19 cellular contexts compared by ENCODE assay signal in the genomic region with DNA sequence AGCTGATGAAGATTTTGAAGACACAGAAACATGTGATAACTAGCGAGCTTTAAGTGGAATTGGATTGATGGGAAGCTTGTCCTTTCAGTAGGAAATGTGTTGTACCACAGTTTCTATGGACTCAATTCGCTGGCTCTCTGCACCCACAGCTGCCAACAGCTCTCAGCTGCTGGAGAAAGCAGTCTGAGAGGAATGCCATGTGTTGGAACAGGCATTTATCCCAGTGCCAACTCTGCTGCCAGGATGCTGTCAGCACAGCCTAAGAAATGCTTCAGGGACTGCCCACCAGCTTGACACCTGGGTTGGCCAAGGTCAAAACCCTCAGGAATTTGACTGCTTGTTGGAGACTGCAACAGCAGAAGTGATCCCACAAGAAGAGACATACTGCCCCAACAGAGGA.
DNase-seq lines count a peak whose midpoint lies in the region; ATAC-seq, FAIRE-seq and TF ChIP-seq lines count a peak whose summit lies in the region.
"Had no signal": no experiment of that assay in that cellular context is flagged by ENCODE, and none has a peak within 500 bp of the region (broad histone marks: within the 10 kb centered on the region; RNA-seq: fewer than 3 reads in every experiment).

No MANE protein-coding gene starts in this region.

- no peak overlapping the region for H2AFZ ChIP-seq in mesenchymal stem cell (ENCODE audit: low read depth, low read length)

- H3K4ac ChIP-seq in mesenchymal stem cell (ENCODE audit: low read depth in 1 of 2, low read length in 2 of 2): no peak overlapping the region

- H3K23ac ChIP-seq in mesenchymal stem cell (ENCODE audit: low read length in 2 of 2): no peak overlapping the region

- H2BK15ac ChIP-seq in mesenchymal stem cell (ENCODE audit: low read depth, poor library complexity, severe bottlenecking): no peak overlapping the region

- no peak for TF ChIP-seq CTCF in body of pancreas (IDR thresholded peaks at IDR 0.05)
- TF ChIP-seq CTCF in left ventricle myocardium inferior (IDR thresholded peaks at IDR 0.05; ENCODE audit: borderline replicate concordance): no peak
- no peak for TF ChIP-seq CTCF in pancreas (IDR thresholded peaks at IDR 0.05)
- TF ChIP-seq CTCF in kidney (IDR thresholded peaks at IDR 0.05; ENCODE audit: borderline replicate concordance, extremely low read depth, insufficient read depth): no peak

- TF ChIP-seq POLR2A in body of pancreas (IDR thresholded peaks at IDR 0.05): no peak

- peak; percentile 99 for ATAC-seq in body of pancreas
- ATAC-seq in pancreas: peak; percentile 97 to 100 (median 99)
- ATAC-seq in GM21576 (IDR thresholded peaks at IDR 0.05; ENCODE audit: unreplicated experiment): no peak
- ATAC-seq: CD8-positive, alpha-beta T cell had no signal

- no peak overlapping the region for H3K18ac ChIP-seq in mesenchymal stem cell (ENCODE audit: low read depth in 1 of 2, low read length in 2 of 2)

- H2AK5ac ChIP-seq in mesenchymal stem cell (ENCODE audit: low read length, severe bottlenecking): no peak overlapping the region

- no peak overlapping the region for H2BK120ac ChIP-seq in mesenchymal stem cell (ENCODE audit: low read depth, low read length)

- no peak overlapping the region for H4K8ac ChIP-seq in mesenchymal stem cell (ENCODE audit: low read length)

- intact Hi-C loops in body of pancreas (cut with DNase I) (no loop called here), left ventricle myocardium inferior (cut with micrococcal nuclease) (no loop called here), pancreas (cut with DNase I) (no loop called here), kidney (cut with DNase I) (no loop called here)

- H3K27me3 ChIP-seq in body of pancreas (no peaks in the 10 kb centered on the region), left ventricle myocardium inferior (ENCODE audit: low read depth) (no peaks in the 10 kb centered on the region), pancreas (no peaks in the 10 kb centered on the region), mesenchymal stem cell (ENCODE audit: control insufficient read depth in 1 of 2, insufficient read depth in 1 of 2, low read length in 2 of 2) (no peaks in the 10 kb centered on the region)
- H3K27me3 ChIP-seq: BLaER1 treated with 17β-estradiol and CSF1 and Interleukin-3, amounts not matched to agents 10 nM and 100 nM; SJSA1 had no signal

- H3K4me3 ChIP-seq in body of pancreas (no peak overlapping the region), left ventricle myocardium inferior (no peak overlapping the region), pancreas (no peak overlapping the region), kidney (ENCODE audit: low read length in 2 of 2) (no peak overlapping the region), mesenchymal stem cell (ENCODE audit: insufficient read depth in 1 of 2, low read depth in 1 of 2, low read length in 2 of 2) (no peak overlapping the region)
- H3K4me3 ChIP-seq: BLaER1 treated with 17β-estradiol and CSF1 and Interleukin-3, amounts not matched to agents 10 nM and 100 nM; SJSA1 had no signal

- no peak overlapping the region for H3K27ac ChIP-seq in body of pancreas
- peak overlapping the region; percentile 75 for H3K27ac ChIP-seq in left ventricle myocardium inferior (replicated peaks)
- H3K27ac ChIP-seq in pancreas: no peak overlapping the region
- no peak overlapping the region for H3K27ac ChIP-seq in kidney (ENCODE audit: low read depth in 2 of 2, low read length in 2 of 2)
- H3K27ac ChIP-seq in mesenchymal stem cell (ENCODE audit: low read length, poor library complexity, severe bottlenecking): no peak overlapping the region
- H3K27ac ChIP-seq: BLaER1 treated with 17β-estradiol and CSF1 and Interleukin-3, amounts not matched to agents 10 nM and 100 nM; SJSA1 had no signal

- H4K91ac ChIP-seq in mesenchymal stem cell (ENCODE audit: low read length): no peak overlapping the region

- no peak overlapping the region for H2BK5ac ChIP-seq in mesenchymal stem cell (ENCODE audit: low read depth, low read length, poor library complexity, severe bottlenecking)

- no peaks in the 10 kb centered on the region for H3K36me3 ChIP-seq in body of pancreas (replicated peaks in 1 of 2; ENCODE audit: insufficient read depth in 1 of 2, low read depth in 2 of 2)
- no peaks in the 10 kb centered on the region for H3K36me3 ChIP-seq in left ventricle myocardium inferior
- H3K36me3 ChIP-seq in pancreas: no peaks in the 10 kb centered on the region
- no peaks in the 10 kb centered on the region for H3K36me3 ChIP-seq in kidney (ENCODE audit: control insufficient read depth in 1 of 2, insufficient read depth in 2 of 2, low read length in 2 of 2)
- no peaks in the 10 kb centered on the region for H3K36me3 ChIP-seq in mesenchymal stem cell (ENCODE audit: control insufficient read depth in 1 of 2, insufficient read depth in 2 of 2, low read depth in 1 of 2, low read length in 2 of 2)
- H3K36me3 ChIP-seq: BLaER1 treated with 17β-estradiol and CSF1 and Interleukin-3, amounts not matched to agents 10 nM and 100 nM; SJSA1 had no signal

- no peak overlapping the region for H3K14ac ChIP-seq in mesenchymal stem cell (ENCODE audit: low read length in 2 of 2)

- H3K4me1 ChIP-seq in body of pancreas: peaks cover 13% of the 10 kb centered on the region
- peaks cover 11% of the 10 kb centered on the region for H3K4me1 ChIP-seq in left ventricle myocardium inferior
- H3K4me1 ChIP-seq in pancreas: peaks cover 0 to 6% (median 0%) of the 10 kb centered on the region in 3 donors
- no peaks in the 10 kb centered on the region for H3K4me1 ChIP-seq in kidney (ENCODE audit: control insufficient read depth in 1 of 2, insufficient read depth in 1 of 2, low read depth in 1 of 2, low read length in 2 of 2)
- no peaks in the 10 kb centered on the region for H3K4me1 ChIP-seq in mesenchymal stem cell (ENCODE audit: control insufficient read depth, insufficient read depth, low read depth, low read length)
- H3K4me1 ChIP-seq: BLaER1 treated with 17β-estradiol and CSF1 and Interleukin-3, amounts not matched to agents 10 nM and 100 nM; SJSA1 had no signal

- H3K4me2 ChIP-seq in mesenchymal stem cell (ENCODE audit: low read length, poor library complexity, severe bottlenecking): no peak overlapping the region
- H3K4me2 ChIP-seq: BLaER1 treated with 17β-estradiol and CSF1 and Interleukin-3, amounts not matched to agents 10 nM and 100 nM had no signal

- no peak overlapping the region for H2BK12ac ChIP-seq in mesenchymal stem cell (ENCODE audit: low read length in 2 of 2)

- FAIRE-seq in pancreas (lab: Jason Lieb, UNC): no peak
- no peak for FAIRE-seq in kidney (lab: Jason Lieb, UNC)
- FAIRE-seq: GM12891, GM19239, H1 had no signal

- DNase-seq in NCI-H1694 treated with DMSO at 0.1 percent for 48 hours (lab: John Stamatoyannopoulos, UW) (peak; percentile 8), body of pancreas (peak; percentile 84 to 92 (median 90)), left ventricle myocardium inferior (peak; percentile 73), pancreas (peak; percentile 64 to 89 (median 84)), kidney (no peak), mesenchymal stem cell (no peak), cerebellar cortex (ENCODE audit: low spot score) (no peak)
- DNase-seq: Calu3; CD8-positive, alpha-beta T cell; KBM-7; NCI-H1105; NCI-H524; NCI-H82 had no signal

- H3K9ac ChIP-seq in kidney (ENCODE audit: low read length in 2 of 2) (no peak overlapping the region), mesenchymal stem cell (ENCODE audit: low read length) (no peak overlapping the region)
- H3K9ac ChIP-seq: BLaER1 treated with 17β-estradiol and CSF1 and Interleukin-3, amounts not matched to agents 10 nM and 100 nM had no signal

- H3K9me3 ChIP-seq in body of pancreas: no peaks in the 10 kb centered on the region
- no peaks in the 10 kb centered on the region for H3K9me3 ChIP-seq in left ventricle myocardium inferior (replicated peaks)
- H3K9me3 ChIP-seq in pancreas: no peaks in the 10 kb centered on the region
- no peaks in the 10 kb centered on the region for H3K9me3 ChIP-seq in kidney (ENCODE audit: control insufficient read depth in 1 of 2, low read length in 2 of 2)
- H3K9me3 ChIP-seq in mesenchymal stem cell (ENCODE audit: control insufficient read depth, low read length): no peaks in the 10 kb centered on the region
- H3K9me3 ChIP-seq: BLaER1 treated with 17β-estradiol and CSF1 and Interleukin-3, amounts not matched to agents 10 nM and 100 nM; SJSA1 had no signal

- 27% methylated on average over 2 of the region's 2 CpGs for WGBS in body of pancreas, 2 donors
- WGBS in pancreas, 2 donors: 25 to 32% methylated on average over 2 of the region's 2 CpGs
- 22% methylated on average over 2 of the region's 2 CpGs for whole genome bisulfite sequencing in mesenchymal stem cell

- no peaks in the 10 kb centered on the region for H3K79me1 ChIP-seq in mesenchymal stem cell (replicated peaks; ENCODE audit: low read length, poor library complexity, severe bottlenecking)

Comparison
In these comparisons a context has a peak if more than half of its experiments do, and no peak if none do; other contexts are left out.
1. DNase-seq: peak in NCI-H1694 treated with DMSO at 0.1 percent for 48 hours (single experiment), body of pancreas (4 of 4), left ventricle myocardium inferior (single experiment) and pancreas (6 of 6); none in kidney (single experiment), mesenchymal stem cell (single experiment) and cerebellar cortex (single experiment).